Comparison of ENCODE assay signal across 16 cellular contexts in genomic region chr11:68609761-68610160, GRCh38.
"Had no signal": no experiment of that assay in that cellular context is flagged by ENCODE, and none has a peak within 500 bp of the region (broad histone marks: within the 10 kb centered on the region; RNA-seq: fewer than 3 reads in every experiment).

No MANE protein-coding gene starts in this region.

- DNase-seq: activated CD4-positive, alpha-beta memory T cell treated with anti-CD3 and anti-CD28 coated beads for 36 hours; activated CD8-positive, alpha-beta memory T cell treated with anti-CD3 and anti-CD28 coated beads, Interleukin-2, amount 10 ng/mL, durations not matched to agents 7 days and 5 days; activated naive CD4-positive, alpha-beta T cell treated with anti-CD3 and anti-CD28 coated beads, Interleukin-2, amount 50 U/mL, for 16 hours; activated T-cell treated with anti-CD3 and anti-CD28 coated beads, Interleukin-2, amount 50 U/mL, for 1 hour; amniotic stem cell; colonic mucosa; esophagus squamous epithelium; hippocampal formation; left ventricle myocardium inferior; mucosa of descending colon; naive thymus-derived CD4-positive, alpha-beta T cell; testis had no signal

- H3K4me1 Mint-ChIP-seq: activated CD8-positive, alpha-beta memory T cell treated with anti-CD3 and anti-CD28 coated beads, Interleukin-2, amount 10 ng/mL, durations not matched to agents 7 days and 5 days had no signal

- ATAC-seq: activated CD8-positive, alpha-beta memory T cell treated with anti-CD3 and anti-CD28 coated beads, Interleukin-2, amount 10 ng/mL, durations not matched to agents 7 days and 5 days; naive thymus-derived CD4-positive, alpha-beta T cell had no signal

- H3K9me3 Mint-ChIP-seq: activated CD4-positive, alpha-beta memory T cell treated with anti-CD3 and anti-CD28 coated beads for 36 hours; stimulated activated naive CD8-positive, alpha-beta T cell treated with anti-CD3 and anti-CD28 coated beads, Interleukin-15, Interleukin-2, amounts not matched to agents 100 ng/mL and 50 ng/mL, for 24 hours had no signal

- H3K4me3 ChIP-seq: colonic mucosa, esophagus squamous epithelium, left ventricle myocardium inferior, mucosa of descending colon, right atrium auricular region, smooth muscle cell, testis had no signal

- H3K4me3 Mint-ChIP-seq: activated CD4-positive, alpha-beta memory T cell treated with anti-CD3 and anti-CD28 coated beads for 36 hours; activated CD8-positive, alpha-beta memory T cell treated with anti-CD3 and anti-CD28 coated beads, Interleukin-2, amount 10 ng/mL, durations not matched to agents 7 days and 5 days; naive thymus-derived CD4-positive, alpha-beta T cell; stimulated activated naive CD8-positive, alpha-beta T cell treated with anti-CD3 and anti-CD28 coated beads, Interleukin-15, Interleukin-2, amounts not matched to agents 100 ng/mL and 50 ng/mL, for 24 hours had no signal

- H3K27me3 Mint-ChIP-seq: activated CD4-positive, alpha-beta memory T cell treated with anti-CD3 and anti-CD28 coated beads for 36 hours; activated CD8-positive, alpha-beta memory T cell treated with anti-CD3 and anti-CD28 coated beads, Interleukin-2, amount 10 ng/mL, durations not matched to agents 7 days and 5 days; naive thymus-derived CD4-positive, alpha-beta T cell; stimulated activated naive CD8-positive, alpha-beta T cell treated with anti-CD3 and anti-CD28 coated beads, Interleukin-15, Interleukin-2, amounts not matched to agents 100 ng/mL and 50 ng/mL, for 24 hours had no signal

- H3K9me3 ChIP-seq: colonic mucosa, esophagus squamous epithelium, left ventricle myocardium inferior, mucosa of descending colon, right atrium auricular region, testis had no signal

- H3K4me2 ChIP-seq: smooth muscle cell had no signal

- H3K27ac Mint-ChIP-seq: activated CD4-positive, alpha-beta memory T cell treated with anti-CD3 and anti-CD28 coated beads for 36 hours; activated CD8-positive, alpha-beta memory T cell treated with anti-CD3 and anti-CD28 coated beads, Interleukin-2, amount 10 ng/mL, durations not matched to agents 7 days and 5 days; stimulated activated naive CD8-positive, alpha-beta T cell treated with anti-CD3 and anti-CD28 coated beads, Interleukin-15, Interleukin-2, amounts not matched to agents 100 ng/mL and 50 ng/mL, for 24 hours had no signal

- FAIRE-seq: keratinocyte had no signal

- H3K27me3 ChIP-seq: colonic mucosa, esophagus squamous epithelium, right atrium auricular region, testis had no signal

- H3K27ac ChIP-seq: colonic mucosa, esophagus squamous epithelium, left ventricle myocardium inferior, right atrium auricular region, testis had no signal

- H3K4me1 ChIP-seq: colonic mucosa, esophagus squamous epithelium, left ventricle myocardium inferior, right atrium auricular region, testis had no signal
